In genomic region chr17:21252875-21253645, GRCh38 we compare ENCODE assay signal across 8 cellular contexts. TPM values are rescaled to one million over a fixed set of nuclear protein-coding genes. Genes with fewer than 3 reads are reported as not detected.
DNase-seq lines count a peak whose midpoint lies in the region; FAIRE-seq and TF ChIP-seq lines count a peak whose summit lies in the region.

TSS of gene NATD1 (minus strand) at chr17:21253410. CDS start at chr17:21253264, 146 bp downstream.

- no peaks in the 10 kb centered on the region for H3K9me2 ChIP-seq in hepatocyte (replicated peaks; ENCODE audit: insufficient read depth)

- H3K4me3 ChIP-seq in HAP-1 (peak within 1 kb of the TSS; percentile 34), NB4 (ENCODE audit: low read depth, low read length) (peak within 1 kb of the TSS; percentile 61), astrocyte (ENCODE audit: insufficient read depth, low read depth, low read length) (peak within 1 kb of the TSS; percentile 48), hepatocyte (peak within 1 kb of the TSS; percentile 85), vagina (peak within 1 kb of the TSS; percentile 56 to 75)

- H3K9me3 ChIP-seq in HAP-1, result no peaks in the 10 kb centered on the region
- H3K9me3 ChIP-seq in astrocyte (ENCODE audit: insufficient read depth, low read depth, low read length), result no peaks in the 10 kb centered on the region
- H3K9me3 ChIP-seq in hepatocyte (ENCODE audit: low read depth), result no peaks in the 10 kb centered on the region
- H3K9me3 ChIP-seq in vagina, result no peaks in the 10 kb centered on the region

- H3K27ac Mint-ChIP-seq in astrocyte (ENCODE audit: unreplicated experiment), result peak within 1 kb of the TSS; percentile 75

- H3K4me1 Mint-ChIP-seq in astrocyte (ENCODE audit: low read depth, unreplicated experiment), result peaks cover 5% of the 10 kb centered on the region

- H3K36me3 ChIP-seq in HAP-1 (replicated peaks) (no peaks in the 10 kb centered on the region; the same call in 1 of the 2 replicates), astrocyte (ENCODE audit: insufficient read depth, low read length) (no peaks in the 10 kb centered on the region), hepatocyte (replicated peaks; ENCODE audit: insufficient read depth, low read depth) (no peaks in the 10 kb centered on the region), vagina (no peaks in the 10 kb centered on the region)

- under 1% methylated on average over 53 of the region's 113 CpGs for WGBS in hepatocyte (ENCODE audit: low lambda C conversion rate, missing lambda C conversion rate)

- H3K4me2 ChIP-seq in astrocyte (ENCODE audit: low read length) (peak within 1 kb of the TSS; percentile 89), hepatocyte (peak within 1 kb of the TSS; percentile 97)

- H3K27me3 Mint-ChIP-seq in astrocyte (ENCODE audit: low read depth, unreplicated experiment), result peaks cover 3% of the 10 kb centered on the region

- peak within 1 kb of the TSS; percentile 59 for H3K9ac ChIP-seq in astrocyte (ENCODE audit: low read length)

- H3K79me2 ChIP-seq in astrocyte (ENCODE audit: insufficient read depth, low read length), result peaks cover 3% of the 10 kb centered on the region
- H3K79me2 ChIP-seq in hepatocyte, result peaks cover 3% of the 10 kb centered on the region

- H3K27me3 ChIP-seq in HAP-1 (ENCODE audit: low read depth) (no peaks in the 10 kb centered on the region), astrocyte (ENCODE audit: insufficient read depth, low read length) (no peaks in the 10 kb centered on the region), hepatocyte (no peaks in the 10 kb centered on the region), vagina (no peaks in the 10 kb centered on the region)

- H2AFZ ChIP-seq in astrocyte (ENCODE audit: low read depth, low read length) (peak within 1 kb of the TSS; percentile 88), hepatocyte (peak within 1 kb of the TSS; percentile 97)

- TF ChIP-seq CTCF in NB4 (IDR thresholded peaks at IDR 0.05; ENCODE audit: low read depth, low read length) (no peak), astrocyte (IDR thresholded peaks at IDR 0.05; ENCODE audit: insufficient read depth, low read depth, low read length) (no peak), hepatocyte (IDR thresholded peaks at IDR 0.05; ENCODE audit: poor library complexity) (no peak), vagina (IDR thresholded peaks at IDR 0.05) (no peak)

- no peak within 1 kb of the TSS for H3K27ac ChIP-seq in astrocyte (ENCODE audit: low read depth, low read length)
- H3K27ac ChIP-seq in hepatocyte, result peak within 1 kb of the TSS; percentile 74
- peak within 1 kb of the TSS; percentile 76 for H3K27ac ChIP-seq in vagina

- in situ Hi-C loops in HAP-1 (cut with MboI; ENCODE audit: low sequenced_read_pairs), result no loop called here

- H3K4me1 ChIP-seq in HAP-1 (peaks cover 5% of the 10 kb centered on the region), astrocyte (ENCODE audit: insufficient read depth, low read length) (peaks cover 6% of the 10 kb centered on the region), hepatocyte (ENCODE audit: insufficient read depth) (peaks cover 4% of the 10 kb centered on the region), vagina (peaks cover 32% of the 10 kb centered on the region)

- no peaks in the 10 kb centered on the region for H3K36me3 Mint-ChIP-seq in astrocyte (ENCODE audit: low read depth, unreplicated experiment)

- peak; percentile 43 for DNase-seq in GDM1 (lab: John Stamatoyannopoulos, UW)
- DNase-seq in HAP-1 (ENCODE audit: low spot score in 2 of 2), result peak; percentile 81 to 83
- DNase-seq in NB4 (ENCODE audit: low read depth), result peak; percentile 89
- DNase-seq in T-helper 22 cell (ENCODE audit: low read depth), result peak; percentile 70
- DNase-seq in astrocyte (ENCODE audit: low read depth), result peak; percentile 64
- peak; percentile 92 for DNase-seq in hepatocyte (ENCODE audit: low spot score)
- DNase-seq in retina, result peak; percentile 90
- no peak for DNase-seq in vagina (ENCODE audit: extremely low spot score in 2 of 2)

- no peaks in the 10 kb centered on the region for H3K9me3 Mint-ChIP-seq in astrocyte (ENCODE audit: unreplicated experiment)

- H4K20me1 ChIP-seq in astrocyte (ENCODE audit: insufficient read depth, low read length), result peaks cover 29% of the 10 kb centered on the region
- H4K20me1 ChIP-seq in hepatocyte (ENCODE audit: insufficient read depth, poor library complexity, severe bottlenecking), result no peaks in the 10 kb centered on the region

- FAIRE-seq in astrocyte (lab: Jason Lieb, UNC), result no peak

- intact Hi-C loops in vagina (cut with DNase I), result loop anchor here (10.0 kb wide), 1 partner anchor 252 kb away; no protein-coding TSS in a partner anchor

- TF ChIP-seq POLR2A in NB4 (IDR thresholded peaks at IDR 0.05; ENCODE audit: extremely low read depth, insufficient read length) (no peak), vagina (IDR thresholded peaks at IDR 0.05) (peak in 1 of 2 donors; percentile 17)

- H3K4me3 Mint-ChIP-seq in astrocyte (ENCODE audit: unreplicated experiment), result peak within 1 kb of the TSS; percentile 88

RNA-seq across cellular contexts. Expression of gene NATD1, which starts in this region (rescaled TPM):
- 7.1 and 7.9 TPM in 2 replicates for total RNA-seq in astrocyte
- 5.0 and 5.4 TPM in 2 replicates for total RNA-seq in hepatocyte
- 4.8 and 6.7 TPM in 2 replicates for polyA plus RNA-seq in hepatocyte
- total RNA-seq in vagina, result 4.2 TPM

Comparison
In these comparisons a context has a peak if more than half of its experiments do, and no peak if none do; other contexts are left out.
1. DNase-seq: peak in GDM1 (single experiment), HAP-1 (2 of 2), NB4 (single experiment), T-helper 22 cell (single experiment), astrocyte (single experiment), hepatocyte (single experiment) and retina (single experiment); none in vagina (0 of 2).
2. H3K4me3 ChIP-seq: peak in every context shown above with its lines; median percentile 85 in hepatocyte; 66 in vagina; 61 in NB4; 48 in astrocyte; 34 in HAP-1.